Comparison of ENCODE assay signal across 17 cellular contexts in the genomic region with DNA sequence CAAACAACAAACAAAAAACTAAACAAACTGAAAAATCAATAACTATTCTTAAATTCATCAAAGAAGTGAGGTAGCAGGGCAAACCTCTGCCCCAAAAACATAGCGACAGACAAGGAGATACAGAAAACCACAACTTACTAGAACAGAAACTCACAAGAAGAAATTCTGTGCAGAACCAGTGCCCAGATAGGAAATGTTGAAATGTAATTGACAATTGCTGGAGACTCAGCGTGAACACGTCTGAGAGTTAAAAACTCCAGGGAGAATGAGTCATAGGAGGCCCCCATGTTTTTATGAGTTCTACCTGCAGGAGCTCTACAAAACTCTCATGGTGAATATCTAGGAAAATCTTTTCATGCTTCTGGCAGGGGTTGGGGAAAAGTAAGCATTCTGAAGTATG.
DNase-seq lines count a peak whose midpoint lies in the region; ATAC-seq and TF ChIP-seq lines count a peak whose summit lies in the region.
"Had no signal": no experiment of that assay in that cellular context is flagged by ENCODE, and none has a peak within 500 bp of the region (broad histone marks: within the 10 kb centered on the region; RNA-seq: fewer than 3 reads in every experiment).

No MANE protein-coding gene starts in this region.

- no peak for ATAC-seq in activated T-cell treated with anti-CD3 and anti-CD28 coated beads, Interleukin-2, amount 50 U/mL, for 72 hours (replicated peaks in 1 of 2)
- no peak for ATAC-seq in HG03045 (IDR thresholded peaks at IDR 0.05; ENCODE audit: unreplicated experiment)
- no peak for ATAC-seq in HG02870 (IDR thresholded peaks at IDR 0.05; ENCODE audit: unreplicated experiment)
- ATAC-seq: CD8-positive, alpha-beta T cell; HCT116; HepG2 had no signal

- H3K4me1 Mint-ChIP-seq in activated T-cell treated with anti-CD3 and anti-CD28 coated beads, Interleukin-2, amount 50 U/mL, for 72 hours (ENCODE audit: low read depth) = no peaks in the 10 kb centered on the region
- no peaks in the 10 kb centered on the region for H3K4me1 Mint-ChIP-seq in activated T-cell treated with anti-CD3 and anti-CD28 coated beads, Interleukin-2, amount 50 U/mL, for 24 hours (ENCODE audit: low read depth)
- peaks cover 12% of the 10 kb centered on the region for H3K4me1 Mint-ChIP-seq in nephron progenitor cell
- H3K4me1 Mint-ChIP-seq: B cell had no signal

- TF ChIP-seq CTCF in nephron progenitor cell (IDR thresholded peaks at IDR 0.05) = no peak

- no peak overlapping the region for H3K4me3 Mint-ChIP-seq in activated T-cell treated with anti-CD3 and anti-CD28 coated beads, Interleukin-2, amount 50 U/mL, for 72 hours
- no peak overlapping the region for H3K4me3 Mint-ChIP-seq in activated T-cell treated with anti-CD3 and anti-CD28 coated beads, Interleukin-2, amount 50 U/mL, for 24 hours
- no peak overlapping the region for H3K4me3 Mint-ChIP-seq in nephron progenitor cell
- H3K4me3 Mint-ChIP-seq: B cell; CD8-positive, alpha-beta T cell; HFFc6 had no signal

- peaks cover 7 to 8% of the 10 kb centered on the region in 2 donors for H3K9me3 Mint-ChIP-seq in activated T-cell treated with anti-CD3 and anti-CD28 coated beads, Interleukin-2, amount 50 U/mL, for 72 hours
- H3K9me3 Mint-ChIP-seq in activated T-cell treated with anti-CD3 and anti-CD28 coated beads, Interleukin-2, amount 50 U/mL, for 24 hours = peaks cover 7% of the 10 kb centered on the region
- peaks cover 7% of the 10 kb centered on the region for H3K9me3 Mint-ChIP-seq in nephron progenitor cell

- no peaks in the 10 kb centered on the region for H3K27me3 Mint-ChIP-seq in activated T-cell treated with anti-CD3 and anti-CD28 coated beads, Interleukin-2, amount 50 U/mL, for 72 hours (ENCODE audit: low read depth)
- H3K27me3 Mint-ChIP-seq in activated T-cell treated with anti-CD3 and anti-CD28 coated beads, Interleukin-2, amount 50 U/mL, for 24 hours = no peaks in the 10 kb centered on the region
- no peaks in the 10 kb centered on the region for H3K27me3 Mint-ChIP-seq in nephron progenitor cell (ENCODE audit: low read depth, poor library complexity)

- peak overlapping the region; percentile 60 for H3K27ac Mint-ChIP-seq in activated T-cell treated with anti-CD3 and anti-CD28 coated beads, Interleukin-2, amount 50 U/mL, for 72 hours
- H3K27ac Mint-ChIP-seq in activated T-cell treated with anti-CD3 and anti-CD28 coated beads, Interleukin-2, amount 50 U/mL, for 24 hours = no peak overlapping the region
- peak overlapping the region; percentile 60 for H3K27ac Mint-ChIP-seq in nephron progenitor cell
- H3K27ac Mint-ChIP-seq: B cell; CD8-positive, alpha-beta T cell; HFFc6 had no signal

- DNase-seq in activated T-cell treated with anti-CD3 and anti-CD28 coated beads, Interleukin-2, amount 50 U/mL, for 72 hours = no peak
- no peak for DNase-seq in activated T-cell treated with anti-CD3 and anti-CD28 coated beads, Interleukin-2, amount 50 U/mL, for 24 hours
- DNase-seq in MV-4-11 (lab: John Stamatoyannopoulos, UW) = peak; percentile 60
- peak; percentile 44 to 91 for DNase-seq in NOMO-1 (lab: John Stamatoyannopoulos, UW; ENCODE audit: unreplicated experiment in 2 of 2)
- no peak for DNase-seq in nephron progenitor cell
- DNase-seq: Calu3; CD8-positive, alpha-beta T cell; DMS79 treated with DMSO at 0.1 percent for 48 hours; GF-D8; GOT3; H7; HFFc6 had no signal

- H3K36me3 Mint-ChIP-seq in activated T-cell treated with anti-CD3 and anti-CD28 coated beads, Interleukin-2, amount 50 U/mL, for 72 hours (ENCODE audit: insufficient read depth in 2 of 2) = peaks cover 2% of the 10 kb centered on the region in 2 donors
- H3K36me3 Mint-ChIP-seq in activated T-cell treated with anti-CD3 and anti-CD28 coated beads, Interleukin-2, amount 50 U/mL, for 24 hours (ENCODE audit: low read depth) = no peaks in the 10 kb centered on the region
- H3K36me3 Mint-ChIP-seq in nephron progenitor cell (ENCODE audit: low read depth) = no peaks in the 10 kb centered on the region
- H3K36me3 Mint-ChIP-seq: CD8-positive, alpha-beta T cell had no signal

Comparison
In these comparisons a context has a peak if more than half of its experiments do, and no peak if none do; other contexts are left out.
1. DNase-seq: peak in MV-4-11 (single experiment) and NOMO-1 (2 of 2); none in activated T-cell treated with anti-CD3 and anti-CD28 coated beads, Interleukin-2, amount 50 U/mL, for 72 hours (0 of 2), activated T-cell treated with anti-CD3 and anti-CD28 coated beads, Interleukin-2, amount 50 U/mL, for 24 hours (single experiment) and nephron progenitor cell (single experiment).